ENCODE assay signal across 8 cellular contexts in genomic region chr1:33036526-33037503, GRCh38. TPM values are rescaled to one million over a fixed set of nuclear protein-coding genes. Genes with fewer than 3 reads are reported as not detected.
A peak's percentile ranks its signal among the peaks of the same experiment; 100 is the strongest.
DNase-seq lines count a peak whose midpoint lies in the region; ATAC-seq, FAIRE-seq and TF ChIP-seq lines count a peak whose summit lies in the region.

AK2 (minus strand) TSS chr1:33036883; CDS start chr1:33036828, 55 bp downstream.

- H3K36me3 ChIP-seq in keratinocyte (ENCODE audit: control insufficient read depth in 2 of 2, extremely low read depth in 1 of 2, insufficient read depth in 2 of 2, low read length in 2 of 2): peaks cover 3 to 12% of the 10 kb centered on the region in 2 experiments

- H3K79me2 ChIP-seq in keratinocyte (ENCODE audit: control insufficient read depth, insufficient read depth, low read length): peaks cover 49% of the 10 kb centered on the region

- no peak for TF ChIP-seq CTCF in keratinocyte (optimal IDR thresholded peaks at IDR 0.05 in 1 of 3, IDR thresholded peaks at IDR 0.05 in 1 of 3, conservative IDR thresholded peaks at IDR 0.05 in 1 of 3; ENCODE audit: extremely low read depth in 1 of 3, insufficient read depth in 2 of 3, low read length in 3 of 3)

- dilution Hi-C loops in keratinocyte (cut with MboI; ENCODE audit: extremely low pct_ligation_motif_present, low sequenced_read_pairs): no loop called here

- peak within 1 kb of the TSS; percentile 83 to 96 (median 95) for H3K4me3 ChIP-seq in keratinocyte (ENCODE audit: control insufficient read depth in 2 of 3, extremely low read depth in 1 of 3, insufficient read depth in 2 of 3, low read depth in 1 of 3, low read length in 3 of 3)

- peaks cover 4% of the 10 kb centered on the region for H4K20me1 ChIP-seq in keratinocyte (ENCODE audit: control insufficient read depth, extremely low read depth, insufficient read depth, low read length)

- FAIRE-seq in keratinocyte (lab: Jason Lieb, UNC): peak; percentile 79

- peak; percentile 69 for TF ChIP-seq POLR2A in GM19099 (IDR thresholded peaks at IDR 0.05; ENCODE audit: extremely low read depth, insufficient read length, low read depth)

- H3K4me2 ChIP-seq in keratinocyte (ENCODE audit: control insufficient read depth, extremely low read depth, insufficient read depth, low read depth, low read length): peak within 1 kb of the TSS; percentile 73

- peak; percentile 98 for ATAC-seq in HG03432 (IDR thresholded peaks at IDR 0.05; ENCODE audit: unreplicated experiment)

- H3K27ac ChIP-seq in keratinocyte (ENCODE audit: control insufficient read depth, insufficient read depth, low read length): peak within 1 kb of the TSS; percentile 94

- H3K9ac ChIP-seq in keratinocyte (ENCODE audit: control insufficient read depth, extremely low read depth, insufficient read depth, low read length): peak within 1 kb of the TSS; percentile 96

- no peaks in the 10 kb centered on the region for H3K9me3 ChIP-seq in keratinocyte (ENCODE audit: control insufficient read depth, low read depth, low read length)

- no peaks in the 10 kb centered on the region for H3K9me1 ChIP-seq in keratinocyte (ENCODE audit: control insufficient read depth, extremely low read depth, insufficient read depth, low read length)

- peaks cover 14% of the 10 kb centered on the region for H3K4me1 ChIP-seq in keratinocyte (ENCODE audit: control insufficient read depth, extremely low read depth, insufficient read depth, low read length)

- peak; percentile 98 for DNase-seq in AG20443 (ENCODE audit: low spot score)
- DNase-seq in NCI-H510A (lab: John Stamatoyannopoulos, UW): peak; percentile 99
- peak; percentile 78 for DNase-seq in activated CD4-positive, alpha-beta T cell treated with anti-CD3 and anti-CD28 coated beads for 1 hour
- peak; percentile 99 for DNase-seq in cerebellum (ENCODE audit: low spot score)
- peak; percentile 93 for DNase-seq in keratinocyte (ENCODE audit: low read depth, low spot score)
- DNase-seq in stimulated activated CD4-positive, alpha-beta T cell treated with anti-CD3 and anti-CD28 coated beads, Interleukin-15, amount 100 ng/mL, for 1 hour (ENCODE audit: low read depth in 1 of 2, low spot score in 1 of 2): peak; percentile 78 to 85

- no peaks in the 10 kb centered on the region for H3K27me3 ChIP-seq in keratinocyte (ENCODE audit: control insufficient read depth, extremely low read depth, insufficient read depth, low read length)

- H2AFZ ChIP-seq in keratinocyte (ENCODE audit: control insufficient read depth, low read length): peak within 1 kb of the TSS; percentile 48

RNA-seq across cellular contexts. Expression of gene AK2, which starts in this region (rescaled TPM):
- total RNA-seq in cerebellum: 52.4 TPM
- 193 to 258 TPM (median 256 TPM) in 3 replicates for polyA plus RNA-seq in keratinocyte
- 68.5 TPM for polyA plus RNA-seq in keratinocyte (2011; ENCODE audit: low read depth)
- polyA plus RNA-seq in keratinocyte (2011; cell fraction: cytosol; rRNA removed): 240 and 263 TPM in 2 replicates
- 231 and 290 TPM in 2 replicates for polyA plus RNA-seq in keratinocyte (2011; cell fraction: nucleus; rRNA removed)
- polyA plus RNA-seq in keratinocyte (2012; ENCODE audit: low replicate concordance): 163 and 201 TPM in 2 replicates
- 43.8 to 97.5 TPM (median 91.4 TPM) in 3 replicates for polyA minus RNA-seq in keratinocyte
- polyA minus RNA-seq in keratinocyte (2011; cell fraction: cytosol; rRNA and poly(A)+ RNA removed): 123 TPM
- 36.0 and 67.2 TPM in 2 replicates for polyA minus RNA-seq in keratinocyte (2011; cell fraction: nucleus; rRNA and poly(A)+ RNA removed)

Comparison
In these comparisons a context has a peak if more than half of its experiments do, and no peak if none do; other contexts are left out.
1. Peak in every context shown above with its lines: DNase-seq, ATAC-seq, H3K4me3 ChIP-seq and H3K27ac ChIP-seq.